12 cellular contexts compared by ENCODE assay signal in the genomic region with DNA sequence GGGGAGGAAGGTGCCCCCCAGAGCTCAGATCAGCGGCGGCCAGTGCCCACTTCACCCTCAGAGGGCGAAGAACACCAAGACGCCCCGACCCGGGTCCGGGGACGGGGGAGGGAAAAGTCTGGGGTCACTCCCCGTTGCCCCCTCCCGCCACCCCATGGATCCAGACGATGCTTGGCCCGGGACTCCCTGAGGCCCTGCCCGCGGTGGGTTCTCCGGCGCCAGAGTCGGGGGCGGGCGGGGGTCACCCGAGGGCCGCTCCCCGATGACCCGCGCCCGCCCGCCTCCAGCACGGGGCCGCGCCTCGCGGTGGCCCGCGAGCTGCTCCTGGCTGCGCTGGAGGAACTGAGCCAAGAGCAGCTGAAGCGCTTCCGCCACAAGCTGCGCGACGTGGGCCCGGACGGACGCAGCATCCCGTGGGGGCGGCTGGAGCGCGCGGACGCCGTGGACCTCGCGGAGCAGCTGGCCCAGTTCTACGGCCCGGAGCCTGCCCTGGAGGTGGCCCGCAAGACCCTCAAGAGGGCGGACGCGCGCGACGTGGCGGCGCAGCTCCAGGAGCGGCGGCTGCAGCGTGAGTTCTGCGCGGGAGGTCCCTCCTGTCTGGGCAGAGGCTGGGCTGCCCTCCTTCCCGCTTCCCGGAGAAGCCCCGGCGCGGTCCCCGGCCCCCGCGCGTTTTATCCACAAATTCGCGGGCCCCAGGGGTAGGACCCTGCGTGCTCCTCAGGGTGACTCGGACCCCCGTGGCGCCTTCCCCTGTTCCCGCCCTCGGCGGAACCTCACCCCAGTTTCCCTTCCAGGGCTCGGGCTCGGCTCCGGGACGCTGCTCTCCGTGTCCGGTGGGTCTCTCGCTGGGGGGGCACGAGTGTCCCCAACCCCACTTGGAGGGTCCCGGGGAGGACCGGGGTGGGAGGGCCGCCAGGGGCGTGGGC. TPM values are rescaled to one million over a fixed set of nuclear protein-coding genes. Genes with fewer than 3 reads are reported as not detected.
DNase-seq lines count a peak whose midpoint lies in the region; ATAC-seq and TF ChIP-seq lines count a peak whose summit lies in the region.
"Had no signal": no experiment of that assay in that cellular context is flagged by ENCODE, and none has a peak within 500 bp of the region (broad histone marks: within the 10 kb centered on the region; RNA-seq: fewer than 3 reads in every experiment).

No MANE protein-coding gene starts in this region.

- ATAC-seq in Right ventricle myocardium inferior = peak; percentile 33

- peak overlapping the region; percentile 80 for H3K27ac ChIP-seq in muscle layer of duodenum (ENCODE audit: low read length)
- H3K27ac ChIP-seq in vagina = no peak overlapping the region
- H3K27ac ChIP-seq: hepatocyte had no signal

- H3K36me3 Mint-ChIP-seq in chondrocyte (ENCODE audit: low read depth) = peaks cover 1% of the 10 kb centered on the region

- peak overlapping the region; percentile 44 to 51 for H3K4me3 ChIP-seq in muscle layer of duodenum (ENCODE audit: low read depth in 1 of 2, low read length in 2 of 2)
- H3K4me3 ChIP-seq in vagina = peak overlapping the region; percentile 6 to 37
- H3K4me3 ChIP-seq: hepatocyte had no signal

- DNase-seq in Right ventricle myocardium inferior (ENCODE audit: missing footprints) = peak; percentile 73
- no peak for DNase-seq in cardiac septum (ENCODE audit: low spot score)
- DNase-seq in chondrocyte (ENCODE audit: low spot score) = peak; percentile 81
- no peak for DNase-seq in vagina (ENCODE audit: extremely low spot score in 2 of 2)
- no peak for DNase-seq in cerebellar nuclear complex (lab: John Stamatoyannopoulos, UW)
- DNase-seq in NCI-H2171 (lab: John Stamatoyannopoulos, UW) = no peak
- no peak for DNase-seq in RKO (ENCODE audit: low spot score)
- DNase-seq: NCI-H510A had no signal

- H3K27me3 Mint-ChIP-seq in chondrocyte (ENCODE audit: low read depth) = peaks cover 7% of the 10 kb centered on the region

- no peak for TF ChIP-seq CTCF in chondrocyte (IDR thresholded peaks at IDR 0.05)
- no peak for TF ChIP-seq CTCF in vagina (IDR thresholded peaks at IDR 0.05)

- no peak overlapping the region for H3K4me3 Mint-ChIP-seq in chondrocyte (ENCODE audit: unreplicated experiment)

- no peaks in the 10 kb centered on the region for H3K4me1 Mint-ChIP-seq in chondrocyte (ENCODE audit: low read depth)

- TF ChIP-seq POLR2A in vagina (IDR thresholded peaks at IDR 0.05) = no peak

- peaks cover 0 to 30% of the 10 kb centered on the region in 2 donors for H3K4me1 ChIP-seq in muscle layer of duodenum (ENCODE audit: control insufficient read depth in 1 of 2, insufficient read depth in 2 of 2, low read length in 2 of 2)
- peaks cover 21% of the 10 kb centered on the region for H3K4me1 ChIP-seq in vagina

- peaks cover 43% of the 10 kb centered on the region for H3K27me3 ChIP-seq in muscle layer of duodenum (ENCODE audit: low read depth, low read length)
- H3K27me3 ChIP-seq in vagina = peaks cover 29% of the 10 kb centered on the region
- H3K27me3 ChIP-seq: hepatocyte had no signal

- H3K36me3 ChIP-seq in muscle layer of duodenum (ENCODE audit: control insufficient read depth in 1 of 2, insufficient read depth in 2 of 2, low read length in 2 of 2) (no peaks in the 10 kb centered on the region), vagina (no peaks in the 10 kb centered on the region)

- intact Hi-C loops in Right ventricle myocardium inferior (cut with DNase I) (no loop called here), cardiac septum (cut with DNase I) (no loop called here), vagina (cut with DNase I) (no loop called here)

- peaks cover 0 to 5% of the 10 kb centered on the region in 2 donors for H3K9me3 ChIP-seq in muscle layer of duodenum (ENCODE audit: control insufficient read depth in 1 of 2, low read length in 2 of 2)
- H3K9me3 ChIP-seq in vagina = no peaks in the 10 kb centered on the region

- H3K9me3 Mint-ChIP-seq in chondrocyte (ENCODE audit: low read depth) = peaks cover 4% of the 10 kb centered on the region

- no peak overlapping the region for H3K27ac Mint-ChIP-seq in chondrocyte (ENCODE audit: unreplicated experiment)

RNA-seq across cellular contexts. Expression of a gene that starts 1.1 kb away (rescaled TPM):
- total RNA-seq in Right ventricle myocardium inferior (0.14 TPM), cardiac septum (0.19 TPM), chondrocyte (not detected in 3 replicates), vagina (0.49 TPM)
- total RNA-seq: hepatocyte, HT-29, renal cortical epithelial cell had no signal

RNA-seq across cellular contexts. Expression of a gene that starts 9.6 kb away (rescaled TPM):
- total RNA-seq in Right ventricle myocardium inferior = 10.0 TPM
- total RNA-seq in cardiac septum = 11.0 TPM
- total RNA-seq in chondrocyte = 35.6 to 49.5 TPM (median 49.4 TPM) in 3 replicates
- 46.7 TPM for total RNA-seq in vagina

RNA-seq across cellular contexts. Expression of a gene that starts 20.0 kb away (rescaled TPM):
- total RNA-seq in Right ventricle myocardium inferior (not detected), cardiac septum (not detected), chondrocyte (not detected in 3 replicates), vagina (not detected)
- total RNA-seq: hepatocyte, HT-29, renal cortical epithelial cell had no signal

RNA-seq across cellular contexts. Expression of a gene that starts 28.3 kb away (rescaled TPM):
- total RNA-seq in Right ventricle myocardium inferior (253 TPM), cardiac septum (215 TPM), chondrocyte (100 to 109 TPM (median 107 TPM) in 3 replicates), vagina (780 TPM)

RNA-seq across cellular contexts. Expression of a gene that starts 34.5 kb away (rescaled TPM):
- 125 TPM for total RNA-seq in Right ventricle myocardium inferior
- total RNA-seq in cardiac septum = 123 TPM
- 1.0 to 3.3 TPM (median 1.6 TPM) in 3 replicates for total RNA-seq in chondrocyte
- total RNA-seq in vagina = 379 TPM

Comparison
In these comparisons a context has a peak if more than half of its experiments do, and no peak if none do; other contexts are left out.
1. DNase-seq: peak in Right ventricle myocardium inferior (single experiment) and chondrocyte (single experiment); none in cardiac septum (single experiment), vagina (0 of 2), cerebellar nuclear complex (0 of 2), NCI-H2171 (single experiment) and RKO (single experiment).